Comparison of ENCODE assay signal across 8 cellular contexts in the genomic region with DNA sequence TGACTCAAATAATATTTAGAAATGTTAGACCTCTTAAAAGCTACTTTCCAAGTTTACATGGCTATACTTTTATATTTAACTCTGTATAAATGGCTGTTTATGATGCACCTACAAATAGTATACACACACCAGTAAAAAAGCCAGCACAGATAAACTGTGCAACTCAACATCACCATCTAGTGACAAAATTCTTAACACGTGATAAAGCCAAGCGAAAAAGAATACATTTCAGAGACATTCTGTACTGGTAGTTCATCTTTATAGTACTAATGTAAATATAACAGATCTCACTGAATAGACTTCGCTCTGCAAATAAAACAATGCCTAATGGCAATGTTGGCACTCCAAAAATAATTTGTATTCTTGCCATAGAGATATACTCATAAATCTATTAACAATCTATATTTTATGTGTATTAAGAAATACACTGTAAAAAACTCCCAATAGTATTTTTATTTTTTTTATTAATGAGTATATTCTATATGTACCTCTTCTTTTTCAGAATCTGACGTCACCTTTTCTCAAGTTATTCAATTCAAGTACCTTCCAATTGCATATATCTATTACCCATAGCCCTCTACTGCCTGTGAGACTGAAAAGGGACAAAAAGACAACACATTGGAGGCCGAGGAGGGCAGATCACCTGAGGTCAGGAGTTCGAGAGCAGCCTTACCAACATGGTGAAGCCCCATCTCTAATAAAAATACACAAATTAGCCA.
DNase-seq lines count a peak whose midpoint lies in the region; ATAC-seq, FAIRE-seq and TF ChIP-seq lines count a peak whose summit lies in the region.

No MANE protein-coding gene starts in this region.

- peak; percentile 37 for DNase-seq in NCI-H1092 treated with DMSO at 0.1 percent for 48 hours (lab: John Stamatoyannopoulos, UW)
- no peak for DNase-seq in NCI-H1092 (lab: John Stamatoyannopoulos, UW)
- peak; percentile 44 to 60 for DNase-seq in NCI-H526 (lab: John Stamatoyannopoulos, UW)
- peak; percentile 62 for DNase-seq in endothelial cell of umbilical vein (ENCODE audit: low read depth, low spot score)
- DNase-seq in psoas muscle, result no peak
- no peak for DNase-seq in aorta
- no peak for DNase-seq in activated gamma-delta T cell treated with Interleukin-2 at 50 U/mL for 16 hours

- no peak overlapping the region for H3K4me2 ChIP-seq in endothelial cell of umbilical vein (ENCODE audit: insufficient read depth, low read length)

- 60 to 66% (median 65%) methylated on average over 6 of the region's 6 CpGs for WGBS in psoas muscle, 3 donors
- 40 to 47% methylated on average over 6 of the region's 6 CpGs for WGBS in aorta, 2 donors

- dilution Hi-C loops in endothelial cell of umbilical vein (cut with MboI; ENCODE audit: extremely low pct_ligation_motif_present, low sequenced_read_pairs), result no loop called here

- H3K27me3 ChIP-seq in endothelial cell of umbilical vein (ENCODE audit: control insufficient read depth in 2 of 2, insufficient read depth in 2 of 2, low read length in 2 of 2) (no peaks in the 10 kb centered on the region), psoas muscle (ENCODE audit: insufficient read depth in 3 of 3, low read length in 2 of 3) (no peaks in the 10 kb centered on the region), aorta (ENCODE audit: control insufficient read depth in 1 of 2, insufficient read depth in 2 of 2, low read length in 1 of 2) (no peaks in the 10 kb centered on the region)

- H3K27ac ChIP-seq in endothelial cell of umbilical vein (ENCODE audit: insufficient read depth, low read depth, low read length), result no peak overlapping the region
- H3K27ac ChIP-seq in psoas muscle, result no peak overlapping the region
- no peak overlapping the region for H3K27ac ChIP-seq in aorta (ENCODE audit: low read depth in 1 of 2, low read length in 2 of 2)

- TF ChIP-seq POLR2A in endothelial cell of umbilical vein (IDR thresholded peaks at IDR 0.05; ENCODE audit: low read depth, low read length), result no peak

- no peaks in the 10 kb centered on the region for H4K20me1 ChIP-seq in endothelial cell of umbilical vein (replicated peaks; ENCODE audit: control insufficient read depth, extremely low read depth, insufficient read depth, low read length)

- no peaks in the 10 kb centered on the region for H3K4me1 ChIP-seq in endothelial cell of umbilical vein (ENCODE audit: control insufficient read depth, extremely low read depth, insufficient read depth, low read length)
- H3K4me1 ChIP-seq in psoas muscle, result peaks cover 4% of the 10 kb centered on the region
- peaks cover 0 to 2% of the 10 kb centered on the region in 2 donors for H3K4me1 ChIP-seq in aorta (ENCODE audit: control insufficient read depth in 1 of 2, insufficient read depth in 2 of 2, low read length in 2 of 2)

- H3K9ac ChIP-seq in endothelial cell of umbilical vein (replicated peaks; ENCODE audit: extremely low read depth, insufficient read depth, low read length), result no peak overlapping the region

- H3K36me3 ChIP-seq in endothelial cell of umbilical vein (ENCODE audit: control insufficient read depth in 2 of 2, extremely low read depth in 1 of 2, insufficient read depth in 2 of 2, low read length in 2 of 2) (no peaks in the 10 kb centered on the region), psoas muscle (ENCODE audit: insufficient read depth in 1 of 2, low read depth in 1 of 2) (no peaks in the 10 kb centered on the region), aorta (ENCODE audit: control insufficient read depth in 1 of 2, insufficient read depth in 2 of 2, low read length in 1 of 2) (no peaks in the 10 kb centered on the region)

- CTCF ChIA-PET in endothelial cell of umbilical vein (lab: Charles Lee), result interaction anchor here (0.8 kb wide), 1 partner anchor 648 kb away, joined by 3 read pairs; no protein-coding TSS in a partner anchor

- H3K9me3 ChIP-seq in endothelial cell of umbilical vein (replicated peaks; ENCODE audit: control insufficient read depth, insufficient read depth, low read length) (no peaks in the 10 kb centered on the region), psoas muscle (no peaks in the 10 kb centered on the region), aorta (ENCODE audit: control insufficient read depth, low read length) (no peaks in the 10 kb centered on the region)

- H3K4me3 ChIP-seq in endothelial cell of umbilical vein (replicated peaks in 1 of 3; ENCODE audit: insufficient read depth in 1 of 3, low read depth in 1 of 3, low read length in 3 of 3), result no peak overlapping the region
- H3K4me3 ChIP-seq in psoas muscle, result no peak overlapping the region
- no peak overlapping the region for H3K4me3 ChIP-seq in aorta (ENCODE audit: low read length in 2 of 2)

- POLR2A ChIA-PET in endothelial cell of umbilical vein (lab: Charles Lee), result no interaction called here

- H2AFZ ChIP-seq in endothelial cell of umbilical vein (ENCODE audit: low read depth, low read length), result no peak overlapping the region

- intact Hi-C loops in endothelial cell of umbilical vein (cut with micrococcal nuclease) (loop anchor here (1.0 to 5.0 kb wide), 7 partner anchors 151 to 854 kb away; no protein-coding TSS in a partner anchor), psoas muscle (cut with DNase I) (no loop called here), aorta (cut with DNase I) (no loop called here)

- ATAC-seq in HG02610 (IDR thresholded peaks at IDR 0.05; ENCODE audit: unreplicated experiment) (peak; percentile 67), psoas muscle (peak in 3 of 4 donors; percentile 36 to 75 (median 54)), aorta (ENCODE audit: low FRiP score) (no peak)

- H3K79me2 ChIP-seq in endothelial cell of umbilical vein (ENCODE audit: control insufficient read depth, insufficient read depth, low read length), result no peaks in the 10 kb centered on the region

- no TSS peak for BruUV-seq in endothelial cell of umbilical vein (replicated peaks; lab: Mats Ljungman, UMichigan)

- FAIRE-seq in endothelial cell of umbilical vein (lab: Jason Lieb, UNC), result no peak

- no peaks in the 10 kb centered on the region for H3K9me1 ChIP-seq in endothelial cell of umbilical vein (replicated peaks; ENCODE audit: control insufficient read depth, extremely low read depth, insufficient read depth, low read length)

- peak; percentile 21 to 29 for TF ChIP-seq CTCF in endothelial cell of umbilical vein (IDR thresholded peaks at IDR 0.05; ENCODE audit: extremely low read depth in 1 of 2, insufficient read depth in 1 of 2, low read depth in 1 of 2, low read length in 2 of 2)
- TF ChIP-seq CTCF in psoas muscle (IDR thresholded peaks at IDR 0.05), result peak; percentile 53

TF ChIP-seq in endothelial cell of umbilical vein, 7 proteins besides CTCF, POLR2A, EP300 and RAD21:
- TF ChIP-seq, protein P1, sequence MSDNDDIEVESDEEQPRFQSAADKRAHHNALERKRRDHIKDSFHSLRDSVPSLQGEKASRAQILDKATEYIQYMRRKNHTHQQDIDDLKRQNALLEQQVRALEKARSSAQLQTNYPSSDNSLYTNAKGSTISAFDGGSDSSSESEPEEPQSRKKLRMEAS (IDR thresholded peaks at IDR 0.05; ENCODE audit: insufficient read depth, insufficient read length), result no peak
- TF ChIP-seq POLR2AphosphoS5 (IDR thresholded peaks at IDR 0.05; ENCODE audit: insufficient read depth, low read depth, low read length), result no peak
- TF ChIP-seq FOS (IDR thresholded peaks at IDR 0.05; ENCODE audit: borderline replicate concordance, insufficient read depth, low read length), result no peak
- no peak for TF ChIP-seq MYC (IDR thresholded peaks at IDR 0.05; ENCODE audit: low read depth, low read length)
- no peak for TF ChIP-seq EZH2 (IDR thresholded peaks at IDR 0.05; ENCODE audit: borderline replicate concordance, low read depth, low read length, severe bottlenecking)
- TF ChIP-seq GATA2 (IDR thresholded peaks at IDR 0.05; ENCODE audit: insufficient read depth, insufficient read length, low read depth, low read length), result no peak
- no peak for TF ChIP-seq JUN (IDR thresholded peaks at IDR 0.05; ENCODE audit: borderline replicate concordance, insufficient read depth, insufficient read length, low read depth)

Comparison
In these comparisons a context has a peak if more than half of its experiments do, and no peak if none do; other contexts are left out.
1. DNase-seq: peak in NCI-H1092 treated with DMSO at 0.1 percent for 48 hours (single experiment), NCI-H526 (2 of 2) and endothelial cell of umbilical vein (single experiment); none in NCI-H1092 (single experiment), psoas muscle (0 of 2), aorta (0 of 2) and activated gamma-delta T cell treated with Interleukin-2 at 50 U/mL for 16 hours (single experiment).